Comparison of ENCODE assay signal across 9 cellular contexts in genomic region chr15:76340802-76341365, GRCh38. TPM values are rescaled to one million over a fixed set of nuclear protein-coding genes. Genes with fewer than 3 reads are reported as not detected.
DNase-seq lines count a peak whose midpoint lies in the region; ATAC-seq, FAIRE-seq and TF ChIP-seq lines count a peak whose summit lies in the region.
"Had no signal": no experiment of that assay in that cellular context is flagged by ENCODE, and none has a peak within 500 bp of the region (broad histone marks: within the 10 kb centered on the region; RNA-seq: fewer than 3 reads in every experiment).

No MANE protein-coding gene starts in this region.

- in situ Hi-C loops in K562 (cut with MboI) = no loop called here

- H3K27me3 Mint-ChIP-seq in Calu3 (ENCODE audit: unreplicated experiment) (peaks cover 13% of the 10 kb centered on the region), memory B cell (peaks cover 41% of the 10 kb centered on the region)

- H3K27me3 ChIP-seq in K562 (ENCODE audit: control insufficient read depth in 2 of 2, insufficient read depth in 2 of 2, low read length in 2 of 2) = no peaks in the 10 kb centered on the region
- H3K27me3 ChIP-seq in aorta (ENCODE audit: control insufficient read depth in 1 of 2, insufficient read depth in 2 of 2, low read length in 1 of 2) = no peaks in the 10 kb centered on the region

- H2AFZ ChIP-seq in K562 (ENCODE audit: low read depth, low read length) = no peak overlapping the region

- no peaks in the 10 kb centered on the region for H3K9me1 ChIP-seq in K562 (ENCODE audit: control insufficient read depth, insufficient read depth, low read length)

- H3K4me1 ChIP-seq in K562 (replicated peaks in 1 of 2; ENCODE audit: control insufficient read depth in 2 of 2, insufficient read depth in 2 of 2, low read length in 2 of 2) (peaks cover 0 to 44% of the 10 kb centered on the region in 2 experiments; a peak in 3 of 5 replicates), aorta (ENCODE audit: control insufficient read depth in 1 of 2, insufficient read depth in 2 of 2, low read length in 2 of 2) (no peaks in the 10 kb centered on the region)

- H3K9ac ChIP-seq in K562 (ENCODE audit: insufficient read depth in 1 of 2, low read depth in 2 of 2, low read length in 2 of 2) = no peak overlapping the region

- TF ChIP-seq CTCF in Calu3 (IDR thresholded peaks at IDR 0.05; ENCODE audit: unreplicated experiment) = no peak
- no peak for TF ChIP-seq CTCF in K562 (IDR thresholded peaks at IDR 0.05 in 2 of 3, conservative IDR thresholded peaks at IDR 0.05 in 1 of 3; ENCODE audit: insufficient read depth in 2 of 3, low read depth in 1 of 3, low read length in 3 of 3)
- no peak for TF ChIP-seq CTCF in D721Med (IDR thresholded peaks at IDR 0.05; ENCODE audit: insufficient read depth, missing control alignments)

- H3K27ac ChIP-seq in K562 (ENCODE audit: extremely low read depth, low read depth, low read length) (no peak overlapping the region), aorta (ENCODE audit: low read depth in 1 of 2, low read length in 2 of 2) (no peak overlapping the region)

- H3K36me3 Mint-ChIP-seq in Calu3 (ENCODE audit: insufficient read depth, unreplicated experiment) = peaks cover 43% of the 10 kb centered on the region
- H3K36me3 Mint-ChIP-seq in memory B cell = peaks cover 4% of the 10 kb centered on the region

- 0 out of 2 replicates have a peak, but pooled peaks cover 6% of the 10 kb centered on the region for H4K20me1 ChIP-seq in K562 (replicated peaks; ENCODE audit: control insufficient read depth, insufficient read depth, low read length)

- H3K4me3 ChIP-seq in K562 = no peak overlapping the region
- H3K4me3 ChIP-seq in aorta (ENCODE audit: low read length in 2 of 2) = no peak overlapping the region

- H3K4me1 Mint-ChIP-seq in Calu3 (ENCODE audit: low read depth, unreplicated experiment) (peaks cover 32% of the 10 kb centered on the region), memory B cell (peaks cover 46% of the 10 kb centered on the region)

- no TSS peak for BruUV-seq in Calu3 (replicated peaks; lab: Mats Ljungman, UMichigan)
- no TSS peak for BruUV-seq in K562 (replicated peaks; lab: Mats Ljungman, UMichigan)

- H3K9me3 ChIP-seq in K562 (replicated peaks; ENCODE audit: control insufficient read depth, insufficient read depth, low read depth, low read length) = no peaks in the 10 kb centered on the region; the same call in 1 of the 2 replicates
- H3K9me3 ChIP-seq in aorta (ENCODE audit: control insufficient read depth, low read length) = no peaks in the 10 kb centered on the region

- H3K36me3 ChIP-seq in K562 (ENCODE audit: control insufficient read depth, insufficient read depth, low read length) = peaks cover 51% of the 10 kb centered on the region
- H3K36me3 ChIP-seq in aorta (ENCODE audit: control insufficient read depth in 1 of 2, insufficient read depth in 2 of 2, low read length in 1 of 2) = no peaks in the 10 kb centered on the region

- ATAC-seq in K562 (no peak), memory B cell (ENCODE audit: low read depth) (peak; percentile 68), aorta (ENCODE audit: low FRiP score) (peak; percentile 42), HG02798 (IDR thresholded peaks at IDR 0.05; ENCODE audit: poor library complexity, unreplicated experiment) (no peak), HG02973 (IDR thresholded peaks at IDR 0.05; ENCODE audit: unreplicated experiment) (no peak)

- H3K27ac Mint-ChIP-seq in Calu3 (ENCODE audit: unreplicated experiment) (no peak overlapping the region), memory B cell (peak overlapping the region; percentile 9)

- no peak for TF ChIP-seq POLR2A in K562 (conservative IDR thresholded peaks at IDR 0.05)

- DNase-seq in Calu3 (peak; percentile 41), NCI-H128 (lab: John Stamatoyannopoulos, UW; ENCODE audit: unreplicated experiment) (peak; percentile 3), K562 (ENCODE audit: extremely low read depth in 1 of 4, low spot score in 3 of 4) (no peak), memory B cell (ENCODE audit: low spot score in 2 of 2) (peak; percentile 52 to 57), aorta (peak in 1 of 2 donors; percentile 79), D721Med (ENCODE audit: insufficient read length, low spot score) (no peak)

- intact Hi-C loops in Calu3 (cut with micrococcal nuclease; ENCODE audit: unreplicated experiment) = no loop called here
- intact Hi-C loops in K562 (cut with micrococcal nuclease) = no loop called here
- intact Hi-C loops in aorta (cut with DNase I) = no loop called here

- H3K79me2 ChIP-seq in K562 (ENCODE audit: control insufficient read depth, insufficient read depth, low read length) = peaks cover 42% of the 10 kb centered on the region

- CTCF ChIA-PET in Calu3 (lab: Charles Lee) = interaction anchor here (0.6 kb wide), 1 partner anchor 275 kb away, joined by 5 read pairs; no protein-coding TSS in a partner anchor
- CTCF ChIA-PET in K562 (lab: Yijun Ruan, JAX; ENCODE audit: low intra/inter-chr PET ratio) = no interaction called here

- H3K9me3 Mint-ChIP-seq in Calu3 (ENCODE audit: low read depth, unreplicated experiment) (no peaks in the 10 kb centered on the region), memory B cell (peaks cover 3% of the 10 kb centered on the region)

- FAIRE-seq in K562 (lab: Jason Lieb, UNC) = no peak
- FAIRE-seq in D721Med (lab: Jason Lieb, UNC) = no peak
- FAIRE-seq: colon had no signal

- H3K4me3 Mint-ChIP-seq in Calu3 (ENCODE audit: low read depth, unreplicated experiment) (peak overlapping the region; percentile 40), memory B cell (peak overlapping the region; percentile 85)

- POLR2A ChIA-PET in K562 (lab: Yijun Ruan, JAX) = interaction anchor here (0.6 to 1.2 kb wide), 4 partner anchors 11 to 1166 kb away, joined by 3 to 4 read pairs (median 3); no protein-coding TSS in a partner anchor

- no peak overlapping the region for H3K4me2 ChIP-seq in K562 (ENCODE audit: insufficient read depth, low read length)

- WGBS in K562 (ENCODE audit: insufficient coverage, low coverage, missing lambda C conversion rate) = 97% methylated on average over 23 of the region's 35 CpGs
- WGBS in aorta, 2 donors = 4% methylated on average over 34 to 35 of the region's 35 CpGs

- TF ChIP-seq EP300 in K562 (IDR thresholded peaks at IDR 0.05; ENCODE audit: low read length) = no peak

- TF ChIP-seq RAD21 in K562 (CRISPR knock-in tag; conservative IDR thresholded peaks at IDR 0.05 in 1 of 2, IDR thresholded peaks at IDR 0.05 in 1 of 2) = no peak

TF ChIP-seq in K562, 482 proteins besides CTCF, POLR2A, EP300 and RAD21:
- TF ChIP-seq RBFOX2 (IDR thresholded peaks at IDR 0.05; ENCODE audit: low read depth, low read length) (0 out of 2 replicates have a peak, but pooled peaks have one; percentile 2), MYC (IDR thresholded peaks at IDR 0.05; ENCODE audit: low read depth, low read length) (no peak), MYC (CRISPR knock-in tag; IDR thresholded peaks at IDR 0.05; ENCODE audit: borderline replicate concordance, low read depth) (no peak)

RNA-seq across cellular contexts. Expression of gene ISL2, which starts 4.3 kb away (rescaled TPM):
- total RNA-seq in Calu3 (2022) (5.3 and 7.6 TPM in 2 replicates), K562 (2014; rRNA removed) (15.7 and 16.7 TPM in 2 replicates), K562 (2014; rRNA removed; fragmentation: Illumina TruSeq; extraction: Trizol) (2.9 and 3.4 TPM in 2 replicates), K562 (2015; rRNA removed; fragmentation: Illumina TruSeq; extraction: Trizol) (4.7 and 4.8 TPM in 2 replicates), K562 (2021) (17.6 and 23.7 TPM in 2 replicates), aorta (not detected)
- total RNA-seq in K562 (2011; cell fraction: chromatin; rRNA removed; ENCODE audit: low replicate concordance) = 15.2 and 35.8 TPM in 2 replicates
- total RNA-seq in K562 (2011; cell fraction: nucleolus; rRNA removed) = 27.8 and 28.4 TPM in 2 replicates
- 14.1 and 16.9 TPM in 2 replicates for total RNA-seq in K562 (2011; cell fraction: nucleoplasm; rRNA removed)
- polyA plus RNA-seq in K562 (2011; rRNA removed) (4.0 and 5.7 TPM in 2 replicates), K562 (2014; fragmentation: Illumina TruSeq; extraction: Trizol) (4.0 and 9.0 TPM in 2 replicates), K562 (2014; fragmentation: Nextera tagmentation; extraction: Ambion mirVana) (under 1 TPM; 0.15 to 0.35 TPM), K562 (2014; rRNA removed) (16.7 and 17.0 TPM in 2 replicates), aorta (not detected)
- 11.2 and 13.3 TPM in 2 replicates for polyA plus RNA-seq in K562 (2011; cell fraction: cytosol; rRNA removed)
- polyA plus RNA-seq in K562 (2011; cell fraction: nucleus; rRNA removed) = 44.7 and 63.1 TPM in 2 replicates
- polyA plus RNA-seq in K562 (2012) = 7.7 and 17.9 TPM in 2 replicates
- polyA minus RNA-seq in K562 (2011; rRNA and poly(A)+ RNA removed) = 3.1 and 3.9 TPM in 2 replicates
- 4.4 and 9.8 TPM in 2 replicates for polyA minus RNA-seq in K562 (2011; cell fraction: cytosol; rRNA and poly(A)+ RNA removed)
- polyA minus RNA-seq in K562 (2011; cell fraction: nucleus; rRNA and poly(A)+ RNA removed) = 16.2 and 19.0 TPM in 2 replicates

RNA-seq across cellular contexts. Expression of gene ETFA, which starts 29.6 kb away (rescaled TPM):
- total RNA-seq in Calu3 (2022) = 230 and 252 TPM in 2 replicates
- 146 and 261 TPM in 2 replicates for total RNA-seq in K562 (2011; cell fraction: chromatin; rRNA removed; ENCODE audit: low replicate concordance)
- total RNA-seq in K562 (2011; cell fraction: nucleolus; rRNA removed) = 96.2 and 100 TPM in 2 replicates
- 157 and 209 TPM in 2 replicates for total RNA-seq in K562 (2011; cell fraction: nucleoplasm; rRNA removed)
- total RNA-seq in K562 (2014; rRNA removed) = 161 and 191 TPM in 2 replicates
- total RNA-seq in K562 (2014; rRNA removed; fragmentation: Illumina TruSeq; extraction: Trizol) = 312 and 341 TPM in 2 replicates
- total RNA-seq in K562 (2015; rRNA removed; fragmentation: Illumina TruSeq; extraction: Trizol) = 210 and 240 TPM in 2 replicates
- total RNA-seq in K562 (2021) = 258 and 263 TPM in 2 replicates
- 394 and 543 TPM in 2 replicates for polyA plus RNA-seq in K562 (2011; rRNA removed)
- polyA plus RNA-seq in K562 (2011; cell fraction: cytosol; rRNA removed) = 152 and 278 TPM in 2 replicates
- polyA plus RNA-seq in K562 (2011; cell fraction: nucleus; rRNA removed) = 72.1 and 126 TPM in 2 replicates
- polyA plus RNA-seq in K562 (2012) = 193 and 269 TPM in 2 replicates
- polyA plus RNA-seq in K562 (2014; fragmentation: Illumina TruSeq; extraction: Trizol) = 232 and 238 TPM in 2 replicates
- 100 to 1,000 TPM; 130 to 134 TPM for polyA plus RNA-seq in K562 (2014; fragmentation: Nextera tagmentation; extraction: Ambion mirVana)
- 200 and 253 TPM in 2 replicates for polyA plus RNA-seq in K562 (2014; rRNA removed)
- 348 and 381 TPM in 2 replicates for polyA minus RNA-seq in K562 (2011; rRNA and poly(A)+ RNA removed)
- polyA minus RNA-seq in K562 (2011; cell fraction: cytosol; rRNA and poly(A)+ RNA removed) = 108 and 109 TPM in 2 replicates
- 49.1 and 73.3 TPM in 2 replicates for polyA minus RNA-seq in K562 (2011; cell fraction: nucleus; rRNA and poly(A)+ RNA removed)
- total RNA-seq in aorta = 10 to 100 TPM; 76.0 to 81.0 TPM
- polyA plus RNA-seq in aorta = 100 to 1,000 TPM in 1 of 2 donors, 10 to 100 TPM in 1; 81.0 to 152 TPM

Comparison
In these comparisons a context has a peak if more than half of its experiments do, and no peak if none do; other contexts are left out.
1. DNase-seq: peak in Calu3 (single experiment), NCI-H128 (single experiment) and memory B cell (2 of 2); none in K562 (0 of 4) and D721Med (single experiment).
2. ATAC-seq: peak in memory B cell (single experiment) and aorta (single experiment); none in K562 (single experiment), HG02798 (single experiment) and HG02973 (single experiment).